1 cellular context compared by ENCODE assay signal in the genomic region with DNA sequence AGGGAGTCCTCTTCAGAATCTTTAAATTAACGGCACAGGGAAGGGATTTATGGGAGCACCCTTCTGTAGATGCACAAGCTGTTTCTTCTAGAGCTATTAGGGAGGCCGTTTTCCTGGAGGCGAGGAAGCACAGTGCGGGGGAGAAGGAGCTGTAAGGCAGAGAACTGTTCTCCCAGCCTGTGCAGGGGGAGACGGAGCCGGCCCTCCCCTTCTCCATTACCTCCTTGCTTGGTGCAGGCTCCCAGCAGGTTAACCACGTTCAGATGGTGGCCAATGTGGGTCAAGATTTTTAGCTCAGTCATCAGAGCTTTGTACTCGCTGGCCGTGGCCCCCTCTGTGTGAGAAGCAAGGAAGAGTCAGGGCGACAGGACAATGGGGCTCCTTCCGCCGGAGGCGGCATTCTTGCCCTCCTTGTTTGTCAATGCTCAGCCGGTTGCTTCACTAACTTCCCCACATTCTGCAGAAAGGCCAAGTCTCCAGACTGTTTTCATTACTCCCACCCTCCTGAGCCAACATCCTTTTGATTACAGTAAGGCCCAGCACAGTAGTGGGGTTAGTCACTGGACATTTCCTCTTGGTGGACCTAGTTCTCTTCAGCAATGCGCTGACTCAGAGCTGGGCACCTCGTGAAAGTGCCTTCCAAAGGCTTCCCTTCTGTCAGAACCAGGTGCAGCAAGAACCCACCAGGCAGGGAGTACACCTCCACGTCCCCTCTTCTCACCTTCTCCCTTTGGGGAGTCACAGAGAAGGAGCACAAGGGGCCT.
TF ChIP-seq lines count a peak whose summit lies in the region.

No MANE protein-coding gene starts in this region.

TF ChIP-seq in H1, 55 proteins besides CTCF, POLR2A, EP300 and RAD21 (continued from another document):
- TF ChIP-seq TAF1 (IDR thresholded peaks at IDR 0.05; ENCODE audit: low read depth, low read length) = no peak
- TF ChIP-seq SP4 (IDR thresholded peaks at IDR 0.05; ENCODE audit: low read length) = no peak
- TF ChIP-seq NANOG (IDR thresholded peaks at IDR 0.05; ENCODE audit: insufficient read depth, low read depth, low read length, poor library complexity, severe bottlenecking) = no peak
